9 cellular contexts compared by ENCODE assay signal in genomic region chr1:119711356-119711803, GRCh38. TPM values are rescaled to one million over a fixed set of nuclear protein-coding genes. Genes with fewer than 3 reads are reported as not detected.
DNase-seq lines count a peak whose midpoint lies in the region; ATAC-seq and TF ChIP-seq lines count a peak whose summit lies in the region.
"Not testable (repeated sequence)": the region's sequence is repeated elsewhere in the genome, so short reads cannot be mapped to it uniquely, and the experiment has no call there.
"Had no signal": no experiment of that assay in that cellular context is flagged by ENCODE, and none has a peak within 500 bp of the region (broad histone marks: within the 10 kb centered on the region; RNA-seq: fewer than 3 reads in every experiment).

No MANE protein-coding gene starts in this region.

- not testable (repeated sequence) for TF ChIP-seq POLR2A in gastrocnemius medialis (IDR thresholded peaks at IDR 0.05)

- not testable (repeated sequence) for TF ChIP-seq CTCF in OCI-LY3 (IDR thresholded peaks at IDR 0.05; ENCODE audit: low read depth, low read length); cardiac muscle cell (IDR thresholded peaks at IDR 0.05; ENCODE audit: low read depth, low read length); gastrocnemius medialis (IDR thresholded peaks at IDR 0.05 in 4 of 5, conservative IDR thresholded peaks at IDR 0.05 in 1 of 5)

- H3K27me3 Mint-ChIP-seq in activated CD8-positive, alpha-beta memory T cell treated with anti-CD3 and anti-CD28 coated beads, Interleukin-2, amount 10 ng/mL, durations not matched to agents 7 days and 5 days: peaks cover 41% of the 10 kb centered on the region
- H3K27me3 Mint-ChIP-seq in central memory CD8-positive, alpha-beta T cell: peaks cover 49% of the 10 kb centered on the region

- H3K9ac ChIP-seq in OCI-LY3 (ENCODE audit: low read length): peak overlapping the region; percentile 78
- not testable (repeated sequence) for H3K9ac ChIP-seq in mucosa of rectum (ENCODE audit: low read depth in 1 of 2, low read length in 2 of 2)

- H2AFZ ChIP-seq in OCI-LY3 (ENCODE audit: low read depth, low read length): peak overlapping the region; percentile 74

- peaks cover 20% of the 10 kb centered on the region; the same call in 1 of the 2 replicates for H4K20me1 ChIP-seq in OCI-LY3 (ENCODE audit: insufficient read depth, low read length)

- not testable (repeated sequence) for H3K9me3 Mint-ChIP-seq in activated CD8-positive, alpha-beta memory T cell treated with anti-CD3 and anti-CD28 coated beads, Interleukin-2, amount 10 ng/mL, durations not matched to agents 7 days and 5 days (ENCODE audit: low read depth); central memory CD8-positive, alpha-beta T cell

- H3K79me2 ChIP-seq in OCI-LY3 (ENCODE audit: low read length): peaks cover 38% of the 10 kb centered on the region

- not testable (repeated sequence) for ATAC-seq in activated CD8-positive, alpha-beta memory T cell treated with anti-CD3 and anti-CD28 coated beads, Interleukin-2, amount 10 ng/mL, durations not matched to agents 7 days and 5 days; central memory CD8-positive, alpha-beta T cell (replicated peaks; ENCODE audit: extremely low read depth, poor library complexity, severe bottlenecking); gastrocnemius medialis

- H3K4me3 Mint-ChIP-seq in activated CD8-positive, alpha-beta memory T cell treated with anti-CD3 and anti-CD28 coated beads, Interleukin-2, amount 10 ng/mL, durations not matched to agents 7 days and 5 days: peak overlapping the region; percentile 97
- H3K4me3 Mint-ChIP-seq in central memory CD8-positive, alpha-beta T cell: peak overlapping the region; percentile 96

- intact Hi-C loops in gastrocnemius medialis (cut with DNase I; ENCODE audit: low total_unique reads): not testable (repeated sequence)

- CTCF ChIA-PET in activated CD8-positive, alpha-beta memory T cell treated with anti-CD3 and anti-CD28 coated beads, Interleukin-2, amount 10 ng/mL, durations not matched to agents 7 days and 5 days (lab: Charles Lee): interaction anchor here (0.6 to 2.7 kb wide), 2 partner anchors 36 to 436 kb away, joined by 3 to 8 read pairs; no protein-coding TSS in a partner anchor

- H3K4me1 Mint-ChIP-seq in activated CD8-positive, alpha-beta memory T cell treated with anti-CD3 and anti-CD28 coated beads, Interleukin-2, amount 10 ng/mL, durations not matched to agents 7 days and 5 days: peaks cover 36% of the 10 kb centered on the region
- peaks cover 24% of the 10 kb centered on the region for H3K4me1 Mint-ChIP-seq in central memory CD8-positive, alpha-beta T cell

- not testable (repeated sequence) for DNase-seq in activated CD8-positive, alpha-beta memory T cell treated with anti-CD3 and anti-CD28 coated beads, Interleukin-2, amount 10 ng/mL, durations not matched to agents 7 days and 5 days; central memory CD8-positive, alpha-beta T cell (ENCODE audit: low spot score in 2 of 2); cardiac muscle cell (ENCODE audit: low read depth in 1 of 2, low spot score in 1 of 2); gastrocnemius medialis

- not testable (repeated sequence) for H3K36me3 ChIP-seq in OCI-LY3 (replicated peaks; ENCODE audit: low read depth, low read length); cardiac muscle cell; mucosa of rectum (ENCODE audit: control insufficient read depth in 2 of 2, insufficient read depth in 2 of 2, low read length in 2 of 2); gastrocnemius medialis

- peak overlapping the region; percentile 82 for H3K4me2 ChIP-seq in OCI-LY3 (ENCODE audit: low read length)

- not testable (repeated sequence) for H3K27ac ChIP-seq in OCI-LY3 (ENCODE audit: low read length); cardiac muscle cell; mucosa of rectum (ENCODE audit: low read depth in 2 of 2, low read length in 2 of 2); gastrocnemius medialis

- H3K27me3 ChIP-seq in OCI-LY3 (ENCODE audit: low read depth, low read length); cardiac muscle cell; mucosa of rectum (ENCODE audit: control insufficient read depth in 2 of 2, insufficient read depth in 2 of 2, low read length in 2 of 2): not testable (repeated sequence)
- H3K27me3 ChIP-seq in gastrocnemius medialis: peaks cover 7 to 18% (median 15%) of the 10 kb centered on the region in 3 donors

- H3K4me1 ChIP-seq in OCI-LY3 (ENCODE audit: low read length) (peaks cover 10% of the 10 kb centered on the region), cardiac muscle cell (ENCODE audit: low read depth) (peaks cover 14% of the 10 kb centered on the region), gastrocnemius medialis (peaks cover 6 to 20% of the 10 kb centered on the region in 2 donors)
- not testable (repeated sequence) for H3K4me1 ChIP-seq in mucosa of rectum (ENCODE audit: control insufficient read depth in 2 of 2, insufficient read depth in 2 of 2, low read length in 2 of 2)

- not testable (repeated sequence) for H3K9me3 ChIP-seq in OCI-LY3 (ENCODE audit: insufficient read depth, low read length); cardiac muscle cell (ENCODE audit: low read depth); mucosa of rectum (ENCODE audit: control insufficient read depth in 2 of 2, low read length in 2 of 2); gastrocnemius medialis

- H3K27ac Mint-ChIP-seq in activated CD8-positive, alpha-beta memory T cell treated with anti-CD3 and anti-CD28 coated beads, Interleukin-2, amount 10 ng/mL, durations not matched to agents 7 days and 5 days: peak overlapping the region; percentile 86
- H3K27ac Mint-ChIP-seq in central memory CD8-positive, alpha-beta T cell (ENCODE audit: low read depth): not testable (repeated sequence)

- H3K36me3 Mint-ChIP-seq in activated CD8-positive, alpha-beta memory T cell treated with anti-CD3 and anti-CD28 coated beads, Interleukin-2, amount 10 ng/mL, durations not matched to agents 7 days and 5 days: peaks cover 18% of the 10 kb centered on the region
- H3K36me3 Mint-ChIP-seq in central memory CD8-positive, alpha-beta T cell (ENCODE audit: insufficient read depth): not testable (repeated sequence)

- H3K4me3 ChIP-seq in GM08714 (ENCODE audit: low read length) (peak overlapping the region; percentile 74; the same call in 1 of the 2 replicates), OCI-LY3 (ENCODE audit: low read length) (peak overlapping the region; percentile 84), cardiac muscle cell (peak overlapping the region; percentile 38), mucosa of rectum (ENCODE audit: low read length in 2 of 2) (peak overlapping the region; percentile 72 to 79), gastrocnemius medialis (peak overlapping the region in 3 of 4 donors; percentile 51 to 65 (median 54))

- in situ Hi-C loops in gastrocnemius medialis (cut with MboI; ENCODE audit: low sequenced_read_pairs in 4 of 4): not testable (repeated sequence)

RNA-seq across cellular contexts. Expression of gene PHGDH, which starts 0.4 kb away (rescaled TPM):
- total RNA-seq in activated CD8-positive, alpha-beta memory T cell treated with anti-CD3 and anti-CD28 coated beads, Interleukin-2, amount 10 ng/mL, durations not matched to agents 7 days and 5 days: 100 to 1,000 TPM; 165 to 209 TPM
- total RNA-seq in cardiac muscle cell: 71.5 and 86.9 TPM in 2 replicates
- polyA plus RNA-seq in cardiac muscle cell: 89.8 and 124 TPM in 2 replicates
- 1 to 10 TPM in 2 of 4 donors, under 1 TPM in 1, not detected in 1; 0.86 to 7.1 (median 2.3) TPM for total RNA-seq in gastrocnemius medialis

RNA-seq across cellular contexts. Expression of gene HMGCS2, which starts 57.3 kb away (rescaled TPM):
- total RNA-seq in activated CD8-positive, alpha-beta memory T cell treated with anti-CD3 and anti-CD28 coated beads, Interleukin-2, amount 10 ng/mL, durations not matched to agents 7 days and 5 days: not detected
- total RNA-seq in cardiac muscle cell (not detected in 2 replicates), gastrocnemius medialis (1 to 10 TPM in 3 of 4 donors, not detected in 1; 1.2 to 9.2 (median 2.2) TPM)
- 0.15 TPM in 1 of 2 replicates, not detected in the other for polyA plus RNA-seq in cardiac muscle cell
- total RNA-seq: dermis blood vessel endothelial cell, posterior vena cava had no signal
